Comparison of ENCODE assay signal across 8 cellular contexts in genomic region chr2:84971799-84972790, GRCh38. TPM values are rescaled to one million over a fixed set of nuclear protein-coding genes. Genes with fewer than 3 reads are reported as not detected.
DNase-seq lines count a peak whose midpoint lies in the region; ATAC-seq lines count a peak whose summit lies in the region.

No MANE protein-coding gene starts in this region.

- ATAC-seq in GM21528 (IDR thresholded peaks at IDR 0.05; ENCODE audit: low FRiP score, unreplicated experiment) (peak; percentile 36), left lobe of liver (peak; percentile 41)
- peak; percentile 21 to 25 for ATAC-seq in activated CD4-positive, CD25-positive, alpha-beta regulatory T cell treated with anti-CD3 and anti-CD28 coated beads, Interleukin-2, amount 50 U/mL, for 24 hours

- H3K4me3 ChIP-seq in Jurkat, Clone E6-1 (ENCODE audit: low read length) = peak overlapping the region; percentile 81

- DNase-seq in DMS79 (lab: John Stamatoyannopoulos, UW) (peak; percentile 15), left lobe of liver (ENCODE audit: low spot score) (peak; percentile 61), NCI-H2196 (lab: John Stamatoyannopoulos, UW; ENCODE audit: unreplicated experiment) (no peak)
- DNase-seq in Jurkat, Clone E6-1 (ENCODE audit: low read depth, low spot score) = no peak
- DNase-seq in central memory CD4-positive, alpha-beta T cell = peak; percentile 76
- DNase-seq in stimulated activated CD4-positive, alpha-beta T cell treated with anti-CD3 and anti-CD28 coated beads, Interleukin-4, amount 100 ng/mL, for 1 hour = peak; percentile 67

RNA-seq across cellular contexts. Expression of gene KCMF1, which starts 1.1 kb away (rescaled TPM):
- polyA plus RNA-seq in Jurkat, Clone E6-1 (2012; ENCODE audit: insufficient read depth, insufficient read length) = 86.6 TPM
- 39.1 TPM for total RNA-seq in left lobe of liver

Comparison
In these comparisons a context has a peak if more than half of its experiments do, and no peak if none do; other contexts are left out.
1. DNase-seq: peak in DMS79 (single experiment), central memory CD4-positive, alpha-beta T cell (single experiment), left lobe of liver (single experiment) and stimulated activated CD4-positive, alpha-beta T cell treated with anti-CD3 and anti-CD28 coated beads, Interleukin-4, amount 100 ng/mL, for 1 hour (single experiment); none in Jurkat, Clone E6-1 (single experiment) and NCI-H2196 (single experiment).
2. Peak in every context shown above with its lines, with median percentiles within 50 percentile points of each other: ATAC-seq.